Comparison of ENCODE assay signal across 8 cellular contexts in genomic region chr3:101685870-101686307, GRCh38. TPM values are rescaled to one million over a fixed set of nuclear protein-coding genes. Genes with fewer than 3 reads are reported as not detected.
DNase-seq lines count a peak whose midpoint lies in the region; ATAC-seq and TF ChIP-seq lines count a peak whose summit lies in the region.

No MANE protein-coding gene starts in this region.

- peaks cover 9% of the 10 kb centered on the region for H3K27me3 Mint-ChIP-seq in GM23338 (ENCODE audit: insufficient read depth, low read depth, poor library complexity)

- ATAC-seq in GM23338, result peak; percentile 8
- peak; percentile 0 for ATAC-seq in gastroesophageal sphincter
- no peak for ATAC-seq in HG03442 (IDR thresholded peaks at IDR 0.05; ENCODE audit: unreplicated experiment)

- H3K27ac ChIP-seq in GM23338 (ENCODE audit: low read depth) (peak overlapping the region; percentile 92), SU-DHL-6 (ENCODE audit: low read depth, low read length) (peak overlapping the region; percentile 72), gastroesophageal sphincter (peak overlapping the region; percentile 90 to 99 (median 94))

- TF ChIP-seq CTCF in AG10803 (conservative IDR thresholded peaks at IDR 0.05; ENCODE audit: low read length), result no peak
- TF ChIP-seq CTCF in GM23338 (conservative IDR thresholded peaks at IDR 0.05; ENCODE audit: low read depth in 2 of 2), result no peak
- no peak for TF ChIP-seq CTCF in SU-DHL-6 (IDR thresholded peaks at IDR 0.05; ENCODE audit: insufficient read depth, low read length, poor library complexity, severe bottlenecking)
- no peak for TF ChIP-seq CTCF in gastroesophageal sphincter (IDR thresholded peaks at IDR 0.05)

- H3K9ac ChIP-seq in SU-DHL-6 (ENCODE audit: low read length), result peak overlapping the region; percentile 87

- H3K9me2 ChIP-seq in GM23338 (ENCODE audit: insufficient read depth) (no peaks in the 10 kb centered on the region), SU-DHL-6 (replicated peaks; ENCODE audit: insufficient read depth, low read length) (no peaks in the 10 kb centered on the region)

- DNase-seq in AG10803 (ENCODE audit: low read depth), result no peak
- DNase-seq in GM23338 (ENCODE audit: low spot score), result peak; percentile 17
- DNase-seq in renal cortical epithelial cell (ENCODE audit: low read depth), result peak; percentile 21
- no peak for DNase-seq in stimulated activated CD4-positive, alpha-beta T cell treated with anti-CD3 and anti-CD28 coated beads, Interleukin-4, amount 100 ng/mL, for 1 hour
- DNase-seq in AG08396 (ENCODE audit: low spot score), result no peak

- H3F3A ChIP-seq in GM23338 (replicated peaks; ENCODE audit: low read depth) (peaks cover 43% of the 10 kb centered on the region), SU-DHL-6 (ENCODE audit: insufficient read depth) (peaks cover 70% of the 10 kb centered on the region)

- H3K4me2 ChIP-seq in GM23338 (peak overlapping the region; percentile 98), SU-DHL-6 (ENCODE audit: low read depth, low read length, poor library complexity, severe bottlenecking) (peak overlapping the region; percentile 90)

- peak overlapping the region; percentile 99 for H3K4me3 Mint-ChIP-seq in GM23338

- no peak for TF ChIP-seq POLR2A in gastroesophageal sphincter (IDR thresholded peaks at IDR 0.05)

- TF ChIP-seq EP300 in gastroesophageal sphincter (IDR thresholded peaks at IDR 0.05), result no peak

- H2AFZ ChIP-seq in GM23338 (no peak overlapping the region), SU-DHL-6 (ENCODE audit: low read depth, low read length, severe bottlenecking) (peak overlapping the region; percentile 83)

- H3K9me3 ChIP-seq in SU-DHL-6 (ENCODE audit: insufficient read depth, low read length) (no peaks in the 10 kb centered on the region), gastroesophageal sphincter (no peaks in the 10 kb centered on the region)

- H3K4me1 ChIP-seq in GM23338 (ENCODE audit: insufficient read depth) (peaks cover 9% of the 10 kb centered on the region; the same call in 1 of the 2 replicates), gastroesophageal sphincter (peaks cover 0 to 58% (median 6%) of the 10 kb centered on the region in 3 donors)

- H3K79me2 ChIP-seq in GM23338 (replicated peaks; ENCODE audit: insufficient read depth), result peaks cover 41% of the 10 kb centered on the region
- peaks cover 40% of the 10 kb centered on the region for H3K79me2 ChIP-seq in SU-DHL-6 (ENCODE audit: insufficient read depth, low read length)

- peaks cover 57% of the 10 kb centered on the region for H3K36me3 Mint-ChIP-seq in GM23338 (ENCODE audit: low read depth)

- H3K36me3 ChIP-seq in GM23338 (ENCODE audit: insufficient read depth) (peaks cover 48% of the 10 kb centered on the region), SU-DHL-6 (ENCODE audit: low read length) (peaks cover 42% of the 10 kb centered on the region), gastroesophageal sphincter (peaks cover 0 to 43% of the 10 kb centered on the region in 2 donors)

- H3K27me3 ChIP-seq in GM23338 (ENCODE audit: insufficient read depth) (no peaks in the 10 kb centered on the region), SU-DHL-6 (ENCODE audit: low read length) (no peaks in the 10 kb centered on the region), gastroesophageal sphincter (no peaks in the 10 kb centered on the region)

- WGBS in gastroesophageal sphincter (ENCODE audit: low coverage in 1 of 2), 2 donors, result 1 to 8% methylated on average over 7 to 11 of the region's 11 CpGs

- peak overlapping the region; percentile 100 for H3K27ac Mint-ChIP-seq in GM23338

- peaks cover 16% of the 10 kb centered on the region for H3K4me1 Mint-ChIP-seq in GM23338

- H3K4me3 ChIP-seq in AG10803 (ENCODE audit: low read length), result peak overlapping the region; percentile 98
- peak overlapping the region; percentile 94 for H3K4me3 ChIP-seq in GM23338
- H3K4me3 ChIP-seq in SU-DHL-6 (ENCODE audit: insufficient read depth, low read length, poor library complexity, severe bottlenecking), result peak overlapping the region; percentile 83
- peak overlapping the region; percentile 66 to 96 for H3K4me3 ChIP-seq in gastroesophageal sphincter

- H4K20me1 ChIP-seq in GM23338 (replicated peaks; ENCODE audit: insufficient read depth) (peaks cover 26% of the 10 kb centered on the region), SU-DHL-6 (ENCODE audit: low read depth, low read length) (peaks cover 16% of the 10 kb centered on the region)

- H3K9me3 Mint-ChIP-seq in GM23338, result peaks cover 5% of the 10 kb centered on the region; the same call in 2 of the 3 replicates

TF ChIP-seq in GM23338, 12 proteins besides CTCF, POLR2A, EP300 and RAD21 (continues in another document):
- TF ChIP-seq REST (IDR thresholded peaks at IDR 0.05; ENCODE audit: unreplicated experiment) (no peak), STAT1 (IDR thresholded peaks at IDR 0.05; ENCODE audit: unreplicated experiment) (no peak), ZNF114 (CRISPR knock-in tag; IDR thresholded peaks at IDR 0.05) (no peak), ZNF331 (CRISPR knock-in tag; IDR thresholded peaks at IDR 0.05; ENCODE audit: low read depth) (no peak), NANOG (IDR thresholded peaks at IDR 0.05; ENCODE audit: borderline replicate concordance) (no peak), EZH2phosphoT487 (IDR thresholded peaks at IDR 0.05; ENCODE audit: unreplicated experiment) (no peak)

RNA-seq across cellular contexts. Expression of gene RPL24, which starts 0.6 kb away (rescaled TPM):
- 681 and 902 TPM in 2 replicates for total RNA-seq in GM23338 (2014; rRNA removed; shearing (Covaris generic))
- polyA plus RNA-seq in GM23338 (2016; fragmentation: Nextera tagmentation; extraction: Ambion mirVana), result 2,092 and 2,216 TPM in 2 replicates
- total RNA-seq in gastroesophageal sphincter, result 1,000 to 10,000 TPM in 3 of 4 donors, 100 to 1,000 TPM in 1; 852 to 2,330 (median 1,498) TPM
- total RNA-seq in renal cortical epithelial cell, result 838 and 2,187 TPM in 2 replicates

RNA-seq across cellular contexts. Expression of gene ZBTB11, which starts 9.0 kb away (rescaled TPM):
- 21.3 and 22.4 TPM in 2 replicates for total RNA-seq in GM23338 (2014; rRNA removed; shearing (Covaris generic))
- 6.5 and 7.7 TPM in 2 replicates for polyA plus RNA-seq in GM23338 (2016; fragmentation: Nextera tagmentation; extraction: Ambion mirVana)
- total RNA-seq in gastroesophageal sphincter (10 to 100 TPM; 17.1 to 32.7 (median 23.6) TPM), renal cortical epithelial cell (26.0 and 26.9 TPM in 2 replicates)

RNA-seq across cellular contexts. Expression of gene CEP97, which starts 38.5 kb away (rescaled TPM):
- total RNA-seq in GM23338 (2014; rRNA removed; shearing (Covaris generic)), result 13.3 and 19.0 TPM in 2 replicates
- polyA plus RNA-seq in GM23338 (2016; fragmentation: Nextera tagmentation; extraction: Ambion mirVana), result 4.8 and 5.0 TPM in 2 replicates
- total RNA-seq in gastroesophageal sphincter, result 10 to 100 TPM in 1 of 4 donors, 1 to 10 TPM in 3; 7.8 to 11.4 (median 8.8) TPM
- total RNA-seq in renal cortical epithelial cell, result 12.5 and 16.2 TPM in 2 replicates

Comparison
In these comparisons a context has a peak if more than half of its experiments do, and no peak if none do; other contexts are left out.
1. DNase-seq: peak in GM23338 (single experiment) and renal cortical epithelial cell (single experiment); none in AG10803 (single experiment), stimulated activated CD4-positive, alpha-beta T cell treated with anti-CD3 and anti-CD28 coated beads, Interleukin-4, amount 100 ng/mL, for 1 hour (single experiment) and AG08396 (single experiment).
2. Peak in every context shown above with its lines, with median percentiles within 50 percentile points of each other: H3K4me3 ChIP-seq and H3K27ac ChIP-seq.